13 cellular contexts compared by ENCODE assay signal in genomic region chr15:45048784-45049631, GRCh38.
DNase-seq lines count a peak whose midpoint lies in the region; ATAC-seq lines count a peak whose summit lies in the region.
"Had no signal": no experiment of that assay in that cellular context is flagged by ENCODE, and none has a peak within 500 bp of the region (broad histone marks: within the 10 kb centered on the region; RNA-seq: fewer than 3 reads in every experiment).

No MANE protein-coding gene starts in this region.

- H3K4me1 Mint-ChIP-seq in dendritic cell treated with granulocyte-macrophage colony-stimulating factor and Interleukin-4, amounts not matched to agents 40 ng/mL and 50 ng/mL, for 4 days (ENCODE audit: low read depth) = peaks cover 49% of the 10 kb centered on the region

- H3K36me3 Mint-ChIP-seq in dendritic cell treated with granulocyte-macrophage colony-stimulating factor and Interleukin-4, amounts not matched to agents 40 ng/mL and 50 ng/mL, for 4 days (ENCODE audit: low read depth) = peaks cover 18% of the 10 kb centered on the region

- H3K27ac Mint-ChIP-seq in dendritic cell treated with granulocyte-macrophage colony-stimulating factor and Interleukin-4, amounts not matched to agents 40 ng/mL and 50 ng/mL, for 4 days = peak overlapping the region; percentile 96

- peak overlapping the region; percentile 57 for H3K4me3 Mint-ChIP-seq in dendritic cell treated with granulocyte-macrophage colony-stimulating factor and Interleukin-4, amounts not matched to agents 40 ng/mL and 50 ng/mL, for 4 days

- H3K27me3 Mint-ChIP-seq in dendritic cell treated with granulocyte-macrophage colony-stimulating factor and Interleukin-4, amounts not matched to agents 40 ng/mL and 50 ng/mL, for 4 days = no peaks in the 10 kb centered on the region

- intact Hi-C loops in dendritic cell treated with granulocyte-macrophage colony-stimulating factor and Interleukin-4, amounts not matched to agents 40 ng/mL and 50 ng/mL, for 4 days (cut with micrococcal nuclease) = no loop called here

- no peaks in the 10 kb centered on the region for H3K9me3 Mint-ChIP-seq in dendritic cell treated with granulocyte-macrophage colony-stimulating factor and Interleukin-4, amounts not matched to agents 40 ng/mL and 50 ng/mL, for 4 days

- DNase-seq in Kasumi-1 (lab: John Stamatoyannopoulos, UW) (peak; percentile 82 to 87), pons (ENCODE audit: low spot score) (peak; percentile 74)
- DNase-seq in activated CD8-positive, alpha-beta memory T cell treated with anti-CD3 and anti-CD28 coated beads, Interleukin-2, amount 50 U/mL, for 48 hours = no peak
- no peak for DNase-seq in activated naive CD4-positive, alpha-beta T cell (lab: John Stamatoyannopoulos, UW)
- DNase-seq: amniotic stem cell; gastrocnemius medialis; NCI-H2107; occipital lobe; stimulated activated CD8-positive, alpha-beta memory T cell treated with anti-CD3 and anti-CD28 coated beads, Interleukin-4, amount 100 ng/mL, for 48 hours had no signal

- ATAC-seq in GM18858 (IDR thresholded peaks at IDR 0.05; ENCODE audit: unreplicated experiment) (peak; percentile 66), HG03135 (IDR thresholded peaks at IDR 0.05; ENCODE audit: unreplicated experiment) (no peak), GM19397 (IDR thresholded peaks at IDR 0.05; ENCODE audit: unreplicated experiment) (no peak)
- ATAC-seq: gastrocnemius medialis had no signal

Comparison
In these comparisons a context has a peak if more than half of its experiments do, and no peak if none do; other contexts are left out.
1. DNase-seq: peak in Kasumi-1 (2 of 2) and pons (single experiment); none in activated CD8-positive, alpha-beta memory T cell treated with anti-CD3 and anti-CD28 coated beads, Interleukin-2, amount 50 U/mL, for 48 hours (single experiment) and activated naive CD4-positive, alpha-beta T cell (0 of 4).